In genomic region chr20:59949911-59950310, GRCh38 we compare ENCODE assay signal across 14 cellular contexts. TPM values are rescaled to one million over a fixed set of nuclear protein-coding genes. Genes with fewer than 3 reads are reported as not detected.
A peak's percentile ranks its signal among the peaks of the same experiment; 100 is the strongest.
DNase-seq lines count a peak whose midpoint lies in the region; ATAC-seq, FAIRE-seq and TF ChIP-seq lines count a peak whose summit lies in the region.
"Had no signal": no experiment of that assay in that cellular context is flagged by ENCODE, and none has a peak within 500 bp of the region (broad histone marks: within the 10 kb centered on the region; RNA-seq: fewer than 3 reads in every experiment).

No MANE protein-coding gene starts in this region.

- 92% methylated on average over 6 of the region's 6 CpGs for WGBS in aorta, 2 donors

- peaks cover 26% of the 10 kb centered on the region for H3K36me3 Mint-ChIP-seq in activated T-helper 17 cell treated with anti-CD3 and anti-CD28 coated beads, Interleukin-2, amount 50 U/mL, for 72 hours (ENCODE audit: low read depth)

- no peak for ATAC-seq in activated T-helper 17 cell treated with anti-CD3 and anti-CD28 coated beads, Interleukin-2, amount 50 U/mL, for 72 hours (replicated peaks)
- no peak for ATAC-seq in aorta (ENCODE audit: low FRiP score)

- H3K36me3 ChIP-seq in neutrophil, result peaks cover 24% of the 10 kb centered on the region
- H3K36me3 ChIP-seq in aorta (ENCODE audit: control insufficient read depth in 1 of 2, insufficient read depth in 2 of 2, low read length in 1 of 2), result peaks cover 0 to under 1% of the 10 kb centered on the region in 2 donors

- peak overlapping the region; percentile 80 for H3K27ac ChIP-seq in neutrophil
- H3K27ac ChIP-seq in aorta (ENCODE audit: low read depth in 1 of 2, low read length in 2 of 2), result no peak overlapping the region

- no peaks in the 10 kb centered on the region for H3K27me3 ChIP-seq in neutrophil
- no peaks in the 10 kb centered on the region for H3K27me3 ChIP-seq in aorta (ENCODE audit: control insufficient read depth in 1 of 2, insufficient read depth in 2 of 2, low read length in 1 of 2)

- no peaks in the 10 kb centered on the region for H3K9me3 Mint-ChIP-seq in activated T-helper 17 cell treated with anti-CD3 and anti-CD28 coated beads, Interleukin-2, amount 50 U/mL, for 72 hours
- H3K9me3 Mint-ChIP-seq: IgD-negative memory B cell had no signal

- peak; percentile 44 for DNase-seq in NCI-H2196 (lab: John Stamatoyannopoulos, UW; ENCODE audit: unreplicated experiment)
- DNase-seq in NCI-H2196 treated with DMSO at 0.1 percent for 48 hours (lab: John Stamatoyannopoulos, UW; ENCODE audit: unreplicated experiment), result no peak
- DNase-seq in HTR-8/SVneo (ENCODE audit: insufficient read length, low spot score), result no peak
- DNase-seq in aorta, result no peak
- no peak for DNase-seq in NCI-H1092 treated with DMSO at 0.1 percent for 48 hours (lab: John Stamatoyannopoulos, UW)
- DNase-seq in UCSD-AML1 (lab: John Stamatoyannopoulos, UW; ENCODE audit: unreplicated experiment), result no peak
- DNase-seq: 8988T, COR-L47, NCI-H1694 had no signal

- intact Hi-C loops in aorta (cut with DNase I), result no loop called here

- H3K27ac Mint-ChIP-seq in activated T-helper 17 cell treated with anti-CD3 and anti-CD28 coated beads, Interleukin-2, amount 50 U/mL, for 72 hours, result peak overlapping the region; percentile 71

- H3K4me1 ChIP-seq in neutrophil (ENCODE audit: control insufficient read depth in 1 of 2, insufficient read depth in 1 of 2, low read depth in 1 of 2, low read length in 1 of 2) (peaks cover 47 to 48% of the 10 kb centered on the region in 2 experiments), aorta (ENCODE audit: control insufficient read depth in 1 of 2, insufficient read depth in 2 of 2, low read length in 2 of 2) (no peaks in the 10 kb centered on the region)

- peak; percentile 28 for FAIRE-seq in HTR-8/SVneo (lab: Jason Lieb, UNC)
- FAIRE-seq: H54 had no signal

- peaks cover 9% of the 10 kb centered on the region for H3K4me1 Mint-ChIP-seq in activated T-helper 17 cell treated with anti-CD3 and anti-CD28 coated beads, Interleukin-2, amount 50 U/mL, for 72 hours

- no peaks in the 10 kb centered on the region for H3K27me3 Mint-ChIP-seq in activated T-helper 17 cell treated with anti-CD3 and anti-CD28 coated beads, Interleukin-2, amount 50 U/mL, for 72 hours
- H3K27me3 Mint-ChIP-seq: IgD-negative memory B cell had no signal

- TF ChIP-seq CTCF in neutrophil (IDR thresholded peaks at IDR 0.05), result no peak

- no peak overlapping the region for H3K4me3 ChIP-seq in neutrophil (ENCODE audit: low read depth in 1 of 2, low read length in 1 of 2)
- no peak overlapping the region for H3K4me3 ChIP-seq in aorta (ENCODE audit: low read length in 2 of 2)

- H3K9me3 ChIP-seq in neutrophil (no peaks in the 10 kb centered on the region), aorta (ENCODE audit: control insufficient read depth, low read length) (no peaks in the 10 kb centered on the region)

- no peak overlapping the region for H3K4me3 Mint-ChIP-seq in activated T-helper 17 cell treated with anti-CD3 and anti-CD28 coated beads, Interleukin-2, amount 50 U/mL, for 72 hours
- H3K4me3 Mint-ChIP-seq: IgD-negative memory B cell had no signal

RNA-seq across cellular contexts. Expression of gene CDH26, which starts 8.3 kb away (rescaled TPM):
- 1 to 10 TPM in 1 of 2 donors, under 1 TPM in 1; 0.56 to 2.6 TPM for total RNA-seq in activated T-helper 17 cell treated with anti-CD3 and anti-CD28 coated beads, Interleukin-2, amount 50 U/mL, for 72 hours
- 1 to 10 TPM; 2.8 to 4.5 TPM for total RNA-seq in aorta
- polyA plus RNA-seq in aorta, result 1 to 10 TPM in 1 of 2 donors, not detected in 1; 1.2 TPM
- total RNA-seq: RPMI7951 had no signal
- polyA plus RNA-seq: IgD-negative memory B cell had no signal

RNA-seq across cellular contexts. Expression of gene FAM217B, which starts 9.7 kb away (rescaled TPM):
- 10 to 100 TPM; 16.6 to 20.9 TPM for total RNA-seq in activated T-helper 17 cell treated with anti-CD3 and anti-CD28 coated beads, Interleukin-2, amount 50 U/mL, for 72 hours
- total RNA-seq in aorta, result 10 to 100 TPM in 1 of 2 donors, 1 to 10 TPM in 1; 8.7 to 16.6 TPM
- polyA plus RNA-seq in aorta, result 1 to 10 TPM; 5.4 to 5.6 TPM

RNA-seq across cellular contexts. Expression of gene PPP1R3D, which starts 9.8 kb away (rescaled TPM):
- total RNA-seq in activated T-helper 17 cell treated with anti-CD3 and anti-CD28 coated beads, Interleukin-2, amount 50 U/mL, for 72 hours, result 1 to 10 TPM; 5.3 to 5.9 TPM
- 1 to 10 TPM; 8.0 to 8.3 TPM for total RNA-seq in aorta
- polyA plus RNA-seq in aorta, result 1 to 10 TPM; 2.5 to 4.4 TPM

RNA-seq across cellular contexts. Expression of gene SYCP2, which starts 16.5 kb away (rescaled TPM):
- total RNA-seq in activated T-helper 17 cell treated with anti-CD3 and anti-CD28 coated beads, Interleukin-2, amount 50 U/mL, for 72 hours, result 1 to 10 TPM; 2.5 to 6.7 TPM
- 1 to 10 TPM; 2.4 to 5.6 TPM for total RNA-seq in aorta
- 1 to 10 TPM in 1 of 2 donors, under 1 TPM in 1; 0.38 to 5.9 TPM for polyA plus RNA-seq in aorta
